Comparison of ENCODE assay signal across 1 cellular context in the genomic region with DNA sequence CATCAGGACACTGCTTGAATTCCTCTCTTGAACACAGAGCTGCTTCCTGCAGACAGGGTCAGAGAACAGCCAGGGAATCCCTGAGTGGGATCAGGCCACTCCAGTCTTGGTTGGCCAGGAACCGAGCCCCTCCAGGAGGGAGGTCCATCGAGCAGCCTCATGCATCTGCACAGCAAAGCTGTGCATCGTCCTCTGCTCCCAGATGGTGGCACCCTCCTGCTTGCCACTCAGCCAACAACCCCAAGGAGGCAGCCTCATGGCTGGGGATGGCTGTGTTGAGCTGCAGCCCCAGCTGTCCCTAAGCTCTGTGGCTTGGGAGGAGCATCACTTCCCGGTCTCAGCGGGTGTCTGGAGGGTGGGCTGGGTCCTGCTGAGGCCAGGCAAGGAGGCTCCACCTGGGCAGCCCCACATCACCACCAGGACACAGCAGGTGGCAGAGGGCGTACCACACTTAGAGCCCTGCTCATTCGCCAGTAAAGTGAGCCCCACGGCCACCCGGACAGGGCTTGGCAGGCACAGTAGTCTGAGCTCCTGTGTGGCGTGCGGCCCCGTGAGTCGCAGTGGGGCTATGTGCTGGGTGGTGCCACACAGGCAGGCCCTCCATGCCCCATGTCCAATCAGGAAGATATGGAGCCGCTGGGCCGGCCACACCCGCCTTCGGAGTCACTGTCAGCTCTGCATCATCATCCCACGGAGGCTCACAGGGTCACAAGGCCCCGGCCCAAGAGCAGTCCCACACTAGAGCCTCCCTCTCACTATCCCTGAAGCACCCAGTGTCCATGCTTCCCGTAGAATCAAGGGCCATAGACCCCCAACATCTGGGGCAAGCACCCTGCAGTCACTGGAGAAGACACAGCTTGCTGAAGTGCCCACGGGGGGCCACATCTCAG.
TF ChIP-seq lines count a peak whose summit lies in the region.

No MANE protein-coding gene starts in this region.

TF ChIP-seq in K562, 482 proteins besides CTCF, POLR2A, EP300 and RAD21 (continued from another document):
- TF ChIP-seq, protein P1, sequence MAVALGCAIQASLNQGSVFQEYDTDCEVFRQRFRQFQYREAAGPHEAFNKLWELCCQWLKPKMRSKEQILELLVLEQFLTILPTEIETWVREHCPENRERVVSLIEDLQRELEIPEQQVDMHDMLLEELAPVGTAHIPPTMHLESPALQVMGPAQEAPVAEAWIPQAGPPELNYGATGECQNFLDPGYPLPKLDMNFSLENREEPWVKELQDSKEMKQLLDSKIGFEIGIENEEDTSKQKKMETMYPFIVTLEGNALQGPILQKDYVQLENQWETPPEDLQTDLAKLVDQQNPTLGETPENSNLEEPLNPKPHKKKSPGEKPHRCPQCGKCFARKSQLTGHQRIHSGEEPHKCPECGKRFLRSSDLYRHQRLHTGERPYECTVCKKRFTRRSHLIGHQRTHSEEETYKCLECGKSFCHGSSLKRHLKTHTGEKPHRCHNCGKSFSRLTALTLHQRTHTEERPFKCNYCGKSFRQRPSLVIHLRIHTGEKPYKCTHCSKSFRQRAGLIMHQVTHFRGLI (CRISPR knock-in tag; IDR thresholded peaks at IDR 0.05), result no peak
- TF ChIP-seq RBM14 (IDR thresholded peaks at IDR 0.05; ENCODE audit: borderline replicate concordance, insufficient read depth, low read depth, low read length) (no peak), PCBP2 (IDR thresholded peaks at IDR 0.05; ENCODE audit: low read depth, low read length, poor library complexity, severe bottlenecking) (no peak), SAFB2 (IDR thresholded peaks at IDR 0.05; ENCODE audit: borderline replicate concordance, low read depth, low read length, severe bottlenecking) (no peak), HDAC8 (tag; IDR thresholded peaks at IDR 0.05) (no peak), FOXJ3 (CRISPR knock-in tag; IDR thresholded peaks at IDR 0.05) (no peak), STAG1 (CRISPR knock-in tag; IDR thresholded peaks at IDR 0.05; ENCODE audit: borderline replicate concordance) (no peak), CHD2 (IDR thresholded peaks at IDR 0.05; ENCODE audit: low read depth, low read length) (no peak), ZNF146 (CRISPR knock-in tag; IDR thresholded peaks at IDR 0.05; ENCODE audit: unreplicated experiment) (no peak)
- TF ChIP-seq, protein P2, sequence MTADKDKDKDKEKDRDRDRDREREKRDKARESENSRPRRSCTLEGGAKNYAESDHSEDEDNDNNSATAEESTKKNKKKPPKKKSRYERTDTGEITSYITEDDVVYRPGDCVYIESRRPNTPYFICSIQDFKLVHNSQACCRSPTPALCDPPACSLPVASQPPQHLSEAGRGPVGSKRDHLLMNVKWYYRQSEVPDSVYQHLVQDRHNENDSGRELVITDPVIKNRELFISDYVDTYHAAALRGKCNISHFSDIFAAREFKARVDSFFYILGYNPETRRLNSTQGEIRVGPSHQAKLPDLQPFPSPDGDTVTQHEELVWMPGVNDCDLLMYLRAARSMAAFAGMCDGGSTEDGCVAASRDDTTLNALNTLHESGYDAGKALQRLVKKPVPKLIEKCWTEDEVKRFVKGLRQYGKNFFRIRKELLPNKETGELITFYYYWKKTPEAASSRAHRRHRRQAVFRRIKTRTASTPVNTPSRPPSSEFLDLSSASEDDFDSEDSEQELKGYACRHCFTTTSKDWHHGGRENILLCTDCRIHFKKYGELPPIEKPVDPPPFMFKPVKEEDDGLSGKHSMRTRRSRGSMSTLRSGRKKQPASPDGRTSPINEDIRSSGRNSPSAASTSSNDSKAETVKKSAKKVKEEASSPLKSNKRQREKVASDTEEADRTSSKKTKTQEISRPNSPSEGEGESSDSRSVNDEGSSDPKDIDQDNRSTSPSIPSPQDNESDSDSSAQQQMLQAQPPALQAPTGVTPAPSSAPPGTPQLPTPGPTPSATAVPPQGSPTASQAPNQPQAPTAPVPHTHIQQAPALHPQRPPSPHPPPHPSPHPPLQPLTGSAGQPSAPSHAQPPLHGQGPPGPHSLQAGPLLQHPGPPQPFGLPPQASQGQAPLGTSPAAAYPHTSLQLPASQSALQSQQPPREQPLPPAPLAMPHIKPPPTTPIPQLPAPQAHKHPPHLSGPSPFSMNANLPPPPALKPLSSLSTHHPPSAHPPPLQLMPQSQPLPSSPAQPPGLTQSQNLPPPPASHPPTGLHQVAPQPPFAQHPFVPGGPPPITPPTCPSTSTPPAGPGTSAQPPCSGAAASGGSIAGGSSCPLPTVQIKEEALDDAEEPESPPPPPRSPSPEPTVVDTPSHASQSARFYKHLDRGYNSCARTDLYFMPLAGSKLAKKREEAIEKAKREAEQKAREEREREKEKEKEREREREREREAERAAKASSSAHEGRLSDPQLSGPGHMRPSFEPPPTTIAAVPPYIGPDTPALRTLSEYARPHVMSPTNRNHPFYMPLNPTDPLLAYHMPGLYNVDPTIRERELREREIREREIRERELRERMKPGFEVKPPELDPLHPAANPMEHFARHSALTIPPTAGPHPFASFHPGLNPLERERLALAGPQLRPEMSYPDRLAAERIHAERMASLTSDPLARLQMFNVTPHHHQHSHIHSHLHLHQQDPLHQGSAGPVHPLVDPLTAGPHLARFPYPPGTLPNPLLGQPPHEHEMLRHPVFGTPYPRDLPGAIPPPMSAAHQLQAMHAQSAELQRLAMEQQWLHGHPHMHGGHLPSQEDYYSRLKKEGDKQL (CRISPR knock-in tag; IDR thresholded peaks at IDR 0.05; ENCODE audit: borderline replicate concordance), result no peak
- TF ChIP-seq, protein P3, sequence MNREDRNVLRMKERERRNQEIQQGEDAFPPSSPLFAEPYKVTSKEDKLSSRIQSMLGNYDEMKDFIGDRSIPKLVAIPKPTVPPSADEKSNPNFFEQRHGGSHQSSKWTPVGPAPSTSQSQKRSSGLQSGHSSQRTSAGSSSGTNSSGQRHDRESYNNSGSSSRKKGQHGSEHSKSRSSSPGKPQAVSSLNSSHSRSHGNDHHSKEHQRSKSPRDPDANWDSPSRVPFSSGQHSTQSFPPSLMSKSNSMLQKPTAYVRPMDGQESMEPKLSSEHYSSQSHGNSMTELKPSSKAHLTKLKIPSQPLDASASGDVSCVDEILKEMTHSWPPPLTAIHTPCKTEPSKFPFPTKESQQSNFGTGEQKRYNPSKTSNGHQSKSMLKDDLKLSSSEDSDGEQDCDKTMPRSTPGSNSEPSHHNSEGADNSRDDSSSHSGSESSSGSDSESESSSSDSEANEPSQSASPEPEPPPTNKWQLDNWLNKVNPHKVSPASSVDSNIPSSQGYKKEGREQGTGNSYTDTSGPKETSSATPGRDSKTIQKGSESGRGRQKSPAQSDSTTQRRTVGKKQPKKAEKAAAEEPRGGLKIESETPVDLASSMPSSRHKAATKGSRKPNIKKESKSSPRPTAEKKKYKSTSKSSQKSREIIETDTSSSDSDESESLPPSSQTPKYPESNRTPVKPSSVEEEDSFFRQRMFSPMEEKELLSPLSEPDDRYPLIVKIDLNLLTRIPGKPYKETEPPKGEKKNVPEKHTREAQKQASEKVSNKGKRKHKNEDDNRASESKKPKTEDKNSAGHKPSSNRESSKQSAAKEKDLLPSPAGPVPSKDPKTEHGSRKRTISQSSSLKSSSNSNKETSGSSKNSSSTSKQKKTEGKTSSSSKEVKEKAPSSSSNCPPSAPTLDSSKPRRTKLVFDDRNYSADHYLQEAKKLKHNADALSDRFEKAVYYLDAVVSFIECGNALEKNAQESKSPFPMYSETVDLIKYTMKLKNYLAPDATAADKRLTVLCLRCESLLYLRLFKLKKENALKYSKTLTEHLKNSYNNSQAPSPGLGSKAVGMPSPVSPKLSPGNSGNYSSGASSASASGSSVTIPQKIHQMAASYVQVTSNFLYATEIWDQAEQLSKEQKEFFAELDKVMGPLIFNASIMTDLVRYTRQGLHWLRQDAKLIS (CRISPR knock-in tag; IDR thresholded peaks at IDR 0.05), result no peak
- TF ChIP-seq, protein P4, sequence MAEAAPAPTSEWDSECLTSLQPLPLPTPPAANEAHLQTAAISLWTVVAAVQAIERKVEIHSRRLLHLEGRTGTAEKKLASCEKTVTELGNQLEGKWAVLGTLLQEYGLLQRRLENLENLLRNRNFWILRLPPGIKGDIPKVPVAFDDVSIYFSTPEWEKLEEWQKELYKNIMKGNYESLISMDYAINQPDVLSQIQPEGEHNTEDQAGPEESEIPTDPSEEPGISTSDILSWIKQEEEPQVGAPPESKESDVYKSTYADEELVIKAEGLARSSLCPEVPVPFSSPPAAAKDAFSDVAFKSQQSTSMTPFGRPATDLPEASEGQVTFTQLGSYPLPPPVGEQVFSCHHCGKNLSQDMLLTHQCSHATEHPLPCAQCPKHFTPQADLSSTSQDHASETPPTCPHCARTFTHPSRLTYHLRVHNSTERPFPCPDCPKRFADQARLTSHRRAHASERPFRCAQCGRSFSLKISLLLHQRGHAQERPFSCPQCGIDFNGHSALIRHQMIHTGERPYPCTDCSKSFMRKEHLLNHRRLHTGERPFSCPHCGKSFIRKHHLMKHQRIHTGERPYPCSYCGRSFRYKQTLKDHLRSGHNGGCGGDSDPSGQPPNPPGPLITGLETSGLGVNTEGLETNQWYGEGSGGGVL (CRISPR knock-in tag; IDR thresholded peaks at IDR 0.05), result no peak
